In genomic region chr5:24364711-24365110, GRCh38 we compare ENCODE assay signal across 26 cellular contexts.
A peak's percentile ranks its signal among the peaks of the same experiment; 100 is the strongest.
DNase-seq lines count a peak whose midpoint lies in the region; ATAC-seq and TF ChIP-seq lines count a peak whose summit lies in the region.
"Had no signal": no experiment of that assay in that cellular context is flagged by ENCODE, and none has a peak within 500 bp of the region (broad histone marks: within the 10 kb centered on the region; RNA-seq: fewer than 3 reads in every experiment).

No MANE protein-coding gene starts in this region.

- POLR2A ChIA-PET in Panc1 (lab: Charles Lee) = no interaction called here

- no peak overlapping the region for H2BK120ac ChIP-seq in neuronal stem cell (ENCODE audit: low read depth, low read length)

- H3K4me2 ChIP-seq in neuronal stem cell (ENCODE audit: insufficient read depth, low read length, poor library complexity, severe bottlenecking) = no peak overlapping the region

- DNase-seq in NCI-H1694 (lab: John Stamatoyannopoulos, UW) (peak; percentile 9), NCI-H1694 treated with DMSO at 0.1 percent for 48 hours (lab: John Stamatoyannopoulos, UW) (no peak), NCI-H2081 (lab: John Stamatoyannopoulos, UW) (peak; percentile 23 to 62), Panc1 (ENCODE audit: low read depth, low spot score) (no peak), neuronal stem cell (ENCODE audit: low spot score) (no peak), KG1 (lab: John Stamatoyannopoulos, UW) (no peak), left lung (no peak), HPDE6-E6E7 (ENCODE audit: extremely low spot score) (no peak)
- DNase-seq: activated CD4-positive, alpha-beta T cell treated with anti-CD3 and anti-CD28 coated beads for 48 hours; activated CD8-positive, alpha-beta memory T cell treated with anti-CD3 and anti-CD28 coated beads for 24 hours; activated effector memory CD4-positive, alpha-beta T cell treated with anti-CD3 and anti-CD28 coated beads, Interleukin-2, amount 50 U/mL, for 16 hours; AML-193; cortex of kidney; DMS79; effector memory CD8-positive, alpha-beta T cell; erythroblast; GF-D8; HCEC 1CT; Kasumi-1; kidney glomerular epithelial cell; mammary epithelial cell; NCI-H524 treated with DMSO at 0.1 percent for 48 hours had no signal

- H3K36me3 ChIP-seq in Panc1 (ENCODE audit: control insufficient read depth, insufficient read depth, low read length) (no peaks in the 10 kb centered on the region), neuronal stem cell (replicated peaks in 1 of 2; ENCODE audit: control insufficient read depth in 2 of 2, insufficient read depth in 2 of 2, low read length in 2 of 2) (no peaks in the 10 kb centered on the region), left lung (no peaks in the 10 kb centered on the region)
- H3K36me3 ChIP-seq: pancreas, tibial nerve had no signal

- H3K4me1 ChIP-seq in Panc1 (ENCODE audit: control insufficient read depth, insufficient read depth, low read length) (no peaks in the 10 kb centered on the region), neuronal stem cell (ENCODE audit: control insufficient read depth in 2 of 2, insufficient read depth in 1 of 2, low read depth in 1 of 2, low read length in 2 of 2) (no peaks in the 10 kb centered on the region), left lung (no peaks in the 10 kb centered on the region)
- H3K4me1 ChIP-seq: pancreas, tibial nerve had no signal

- H3K4me3 ChIP-seq in Panc1 (ENCODE audit: low read depth in 2 of 2, low read length in 2 of 2) (no peak overlapping the region), neuronal stem cell (ENCODE audit: low read length in 2 of 2) (no peak overlapping the region), left lung (no peak overlapping the region)
- H3K4me3 ChIP-seq: pancreas, tibial nerve had no signal

- BruUV-seq in Panc1 (replicated peaks; lab: Mats Ljungman, UMichigan) = no TSS peak

- H3K9ac ChIP-seq in neuronal stem cell (ENCODE audit: low read depth, low read length, poor library complexity) = no peak overlapping the region

- H4K8ac ChIP-seq in neuronal stem cell (ENCODE audit: low read depth, low read length) = no peak overlapping the region

- no peak for TF ChIP-seq CTCF in Panc1 (IDR thresholded peaks at IDR 0.05)
- no peak for TF ChIP-seq CTCF in left lung (IDR thresholded peaks at IDR 0.05)

- no peak overlapping the region for H2BK5ac ChIP-seq in neuronal stem cell (ENCODE audit: low read length)

- H4K91ac ChIP-seq in neuronal stem cell (ENCODE audit: low read depth, low read length, poor library complexity) = no peak overlapping the region

- H3K14ac ChIP-seq in neuronal stem cell (ENCODE audit: low read length) = no peak overlapping the region

- intact Hi-C loops in Panc1 (cut with micrococcal nuclease; ENCODE audit: unreplicated experiment) = no loop called here
- intact Hi-C loops in left lung (cut with DNase I) = no loop called here

- H2BK12ac ChIP-seq in neuronal stem cell (ENCODE audit: low read length) = no peak overlapping the region

- ATAC-seq in Panc1 (peak; percentile 21; the same call in 1 of the 2 replicates), left lung (no peak)
- ATAC-seq: effector memory CD8-positive, alpha-beta T cell; pancreas; SK-N-SH treated with all-trans-retinoic acid at 6 μM for 48 hours had no signal

- no peak overlapping the region for H3K23ac ChIP-seq in neuronal stem cell (ENCODE audit: low read depth, low read length, poor library complexity)

- H3K27me3 ChIP-seq in Panc1 (ENCODE audit: control insufficient read depth, insufficient read depth, low read length) (no peaks in the 10 kb centered on the region), neuronal stem cell (ENCODE audit: control insufficient read depth in 3 of 3, insufficient read depth in 3 of 3, low read depth in 1 of 3, low read length in 3 of 3) (no peaks in the 10 kb centered on the region), left lung (no peaks in the 10 kb centered on the region)
- H3K27me3 ChIP-seq: pancreas, tibial nerve had no signal

- CTCF ChIA-PET in Panc1 (lab: Charles Lee) = no interaction called here

- H3K79me1 ChIP-seq in neuronal stem cell (ENCODE audit: low read depth, low read length) = no peaks in the 10 kb centered on the region

- H3K9me3 ChIP-seq in Panc1 (ENCODE audit: control insufficient read depth, insufficient read depth, low read depth, low read length) = no peaks in the 10 kb centered on the region
- peaks cover 0 to 1% of the 10 kb centered on the region in 2 donors for H3K9me3 ChIP-seq in neuronal stem cell (replicated peaks in 1 of 2; ENCODE audit: control insufficient read depth in 2 of 2, insufficient read depth in 1 of 2, low read depth in 1 of 2, low read length in 2 of 2)
- H3K9me3 ChIP-seq in left lung = peaks cover 0 to 3% of the 10 kb centered on the region in 2 donors
- H3K9me3 ChIP-seq: pancreas, tibial nerve had no signal

- peak overlapping the region; percentile 10 for H2BK15ac ChIP-seq in neuronal stem cell (ENCODE audit: low read length)

- no peak overlapping the region for H3K27ac ChIP-seq in Panc1 (ENCODE audit: low read length)
- H3K27ac ChIP-seq in neuronal stem cell (replicated peaks; ENCODE audit: low read length) = no peak overlapping the region
- no peak overlapping the region for H3K27ac ChIP-seq in left lung
- H3K27ac ChIP-seq: pancreas, RWPE1, tibial nerve had no signal

- H2AFZ ChIP-seq in neuronal stem cell (ENCODE audit: low read length) = peak overlapping the region; percentile 64

- peak overlapping the region; percentile 23 for H3K18ac ChIP-seq in neuronal stem cell (ENCODE audit: low read length)

- H2AK5ac ChIP-seq in neuronal stem cell (ENCODE audit: low read depth, low read length) = no peak overlapping the region

- no CpG with 5 or more reads among the region's 5 CpGs for WGBS in neuronal stem cell (ENCODE audit: extremely low coverage in 2 of 2, insufficient read length in 2 of 2, insufficient replicate concordance in 1 of 2), 2 donors

- H3K4ac ChIP-seq in neuronal stem cell (ENCODE audit: low read length) = peak overlapping the region; percentile 39

- in situ Hi-C loops in Panc1 (cut with HindIII; ENCODE audit: low pct_unique_long_range_greater_than_20kb, low sequenced_read_pairs) = no loop called here

Comparison
In these comparisons a context has a peak if more than half of its experiments do, and no peak if none do; other contexts are left out.
1. DNase-seq: peak in NCI-H1694 (single experiment) and NCI-H2081 (2 of 2); none in NCI-H1694 treated with DMSO at 0.1 percent for 48 hours (single experiment), Panc1 (single experiment), neuronal stem cell (single experiment), KG1 (single experiment), left lung (0 of 2) and HPDE6-E6E7 (single experiment).